ENCODE assay signal across 10 cellular contexts in genomic region chr12:25186038-25186787, GRCh38. TPM values are rescaled to one million over a fixed set of nuclear protein-coding genes. Genes with fewer than 3 reads are reported as not detected.
DNase-seq lines count a peak whose midpoint lies in the region; ATAC-seq and TF ChIP-seq lines count a peak whose summit lies in the region.
"Had no signal": no experiment of that assay in that cellular context is flagged by ENCODE, and none has a peak within 500 bp of the region (broad histone marks: within the 10 kb centered on the region; RNA-seq: fewer than 3 reads in every experiment).

No MANE protein-coding gene starts in this region.

- H3K4me3 Mint-ChIP-seq in MCF 10A (ENCODE audit: unreplicated experiment) = no peak overlapping the region
- H3K4me3 Mint-ChIP-seq in activated CD4-positive, alpha-beta memory T cell treated with anti-CD3 and anti-CD28 coated beads, Interleukin-2, amount 10 ng/mL, durations not matched to agents 7 days and 5 days = peak overlapping the region; percentile 36

- no peaks in the 10 kb centered on the region for H3K27me3 Mint-ChIP-seq in MCF 10A (ENCODE audit: insufficient read depth, unreplicated experiment)
- H3K27me3 Mint-ChIP-seq in activated CD4-positive, alpha-beta memory T cell treated with anti-CD3 and anti-CD28 coated beads, Interleukin-2, amount 10 ng/mL, durations not matched to agents 7 days and 5 days = no peaks in the 10 kb centered on the region

- peaks cover 13% of the 10 kb centered on the region for H3K4me1 Mint-ChIP-seq in MCF 10A (ENCODE audit: insufficient read depth, unreplicated experiment)
- H3K4me1 Mint-ChIP-seq in activated CD4-positive, alpha-beta memory T cell treated with anti-CD3 and anti-CD28 coated beads, Interleukin-2, amount 10 ng/mL, durations not matched to agents 7 days and 5 days = peaks cover 14% of the 10 kb centered on the region

- TF ChIP-seq POLR2A in breast epithelium (IDR thresholded peaks at IDR 0.05) = no peak
- TF ChIP-seq POLR2A in tibial nerve (IDR thresholded peaks at IDR 0.05) = no peak

- no peaks in the 10 kb centered on the region for H3K4me1 ChIP-seq in breast epithelium
- H3K4me1 ChIP-seq in tibial nerve = no peaks in the 10 kb centered on the region

- 86 to 95% methylated on average over 4 of the region's 4 CpGs for WGBS in tibial nerve, 2 donors

- ATAC-seq in HG02981 (IDR thresholded peaks at IDR 0.05; ENCODE audit: unreplicated experiment) = peak; percentile 40
- ATAC-seq in HG02973 (IDR thresholded peaks at IDR 0.05; ENCODE audit: unreplicated experiment) = no peak
- ATAC-seq in GM21360 (IDR thresholded peaks at IDR 0.05; ENCODE audit: unreplicated experiment) = no peak

- no peaks in the 10 kb centered on the region for H3K9me3 ChIP-seq in breast epithelium
- no peaks in the 10 kb centered on the region for H3K9me3 ChIP-seq in tibial nerve

- DNase-seq in MCF 10A (ENCODE audit: unreplicated experiment) (no peak), breast epithelium (ENCODE audit: low spot score in 2 of 2) (no peak), HuH-7.5 (ENCODE audit: low spot score) (no peak), tibial nerve (ENCODE audit: low spot score in 2 of 2) (no peak)
- no peak for DNase-seq in activated CD4-positive, alpha-beta memory T cell treated with anti-CD3 and anti-CD28 coated beads, Interleukin-2, amount 10 ng/mL, durations not matched to agents 7 days and 5 days
- DNase-seq: stimulated activated CD4-positive, alpha-beta T cell treated with anti-CD3 and anti-CD28 coated beads, Interleukin-15, amount 100 ng/mL, for 24 hours; substantia nigra had no signal

- H3K9me3 Mint-ChIP-seq in MCF 10A (ENCODE audit: unreplicated experiment) = no peaks in the 10 kb centered on the region
- H3K9me3 Mint-ChIP-seq in activated CD4-positive, alpha-beta memory T cell treated with anti-CD3 and anti-CD28 coated beads, Interleukin-2, amount 10 ng/mL, durations not matched to agents 7 days and 5 days = no peaks in the 10 kb centered on the region

- no TSS peak for BruUV-seq in MCF 10A (replicated peaks; lab: Mats Ljungman, UMichigan)

- H3K36me3 ChIP-seq in breast epithelium (no peaks in the 10 kb centered on the region), tibial nerve (no peaks in the 10 kb centered on the region)

- no peaks in the 10 kb centered on the region for H3K36me3 Mint-ChIP-seq in MCF 10A (ENCODE audit: insufficient read depth, unreplicated experiment)
- H3K36me3 Mint-ChIP-seq in activated CD4-positive, alpha-beta memory T cell treated with anti-CD3 and anti-CD28 coated beads, Interleukin-2, amount 10 ng/mL, durations not matched to agents 7 days and 5 days (ENCODE audit: low read depth) = no peaks in the 10 kb centered on the region

- peak overlapping the region; percentile 24 for H3K27ac Mint-ChIP-seq in MCF 10A (ENCODE audit: low read depth, unreplicated experiment)
- H3K27ac Mint-ChIP-seq in activated CD4-positive, alpha-beta memory T cell treated with anti-CD3 and anti-CD28 coated beads, Interleukin-2, amount 10 ng/mL, durations not matched to agents 7 days and 5 days = peak overlapping the region; percentile 54

- TF ChIP-seq EP300 in tibial nerve (IDR thresholded peaks at IDR 0.05) = no peak

- H3K27me3 ChIP-seq in breast epithelium (no peaks in the 10 kb centered on the region), tibial nerve (no peaks in the 10 kb centered on the region)

- intact Hi-C loops in MCF 10A (cut with micrococcal nuclease) (no loop called here), breast epithelium (cut with DNase I; ENCODE audit: low total_unique reads) (no loop called here)

- H3K27ac ChIP-seq in breast epithelium = no peak overlapping the region
- no peak overlapping the region for H3K27ac ChIP-seq in tibial nerve

- H3K4me3 ChIP-seq in breast epithelium (no peak overlapping the region), tibial nerve (peak overlapping the region in 1 of 4 donors; percentile 20)

- CTCF ChIA-PET in MCF 10A (lab: Yijun Ruan, JAX) = interaction anchor here (0.7 kb wide), 1 partner anchor 138 kb away, joined by 3 read pairs; no protein-coding TSS in a partner anchor
- CTCF ChIA-PET in activated CD4-positive, alpha-beta memory T cell treated with anti-CD3 and anti-CD28 coated beads, Interleukin-2, amount 10 ng/mL, durations not matched to agents 7 days and 5 days (lab: Charles Lee) = interaction anchor here (0.7 to 1.0 kb wide), 2 partner anchors 11 to 24 kb away, joined by 3 read pairs; no protein-coding TSS in a partner anchor

- POLR2A ChIA-PET in MCF 10A (lab: Yijun Ruan, JAX) = no interaction called here
- POLR2A ChIA-PET in activated CD4-positive, alpha-beta memory T cell treated with anti-CD3 and anti-CD28 coated beads, Interleukin-2, amount 10 ng/mL, durations not matched to agents 7 days and 5 days (lab: Charles Lee) = interaction anchor here (0.7 kb wide), 1 partner anchor 35 kb away, joined by 3 read pairs; no protein-coding TSS in a partner anchor

- TF ChIP-seq CTCF in MCF 10A (IDR thresholded peaks at IDR 0.05; ENCODE audit: unreplicated experiment) (no peak), breast epithelium (IDR thresholded peaks at IDR 0.05) (no peak), tibial nerve (IDR thresholded peaks at IDR 0.05) (no peak)

RNA-seq across cellular contexts. Expression of gene DNAI7, which starts 8.7 kb away (rescaled TPM):
- total RNA-seq in MCF 10A (2022) (0.14 TPM in 1 of 2 replicates, not detected in the other), breast epithelium (1 to 10 TPM; 1.1 to 4.2 (median 2.0) TPM), tibial nerve (1 to 10 TPM in 1 of 4 donors, under 1 TPM in 1, not detected in 2; 0.21 to 2.0 TPM)
- not detected for total RNA-seq in activated CD4-positive, alpha-beta memory T cell treated with anti-CD3 and anti-CD28 coated beads, Interleukin-2, amount 10 ng/mL, durations not matched to agents 7 days and 5 days

RNA-seq across cellular contexts. Expression of gene ETFRF1, which starts 8.8 kb away (rescaled TPM):
- total RNA-seq in MCF 10A (2022) (21.1 and 27.9 TPM in 2 replicates), breast epithelium (10 to 100 TPM; 29.5 to 52.4 (median 46.9) TPM), tibial nerve (10 to 100 TPM; 24.0 to 54.2 (median 50.0) TPM)
- 10 to 100 TPM; 10.9 to 11.3 TPM for total RNA-seq in activated CD4-positive, alpha-beta memory T cell treated with anti-CD3 and anti-CD28 coated beads, Interleukin-2, amount 10 ng/mL, durations not matched to agents 7 days and 5 days
